Comparison of ENCODE assay signal across 27 cellular contexts in the genomic region with DNA sequence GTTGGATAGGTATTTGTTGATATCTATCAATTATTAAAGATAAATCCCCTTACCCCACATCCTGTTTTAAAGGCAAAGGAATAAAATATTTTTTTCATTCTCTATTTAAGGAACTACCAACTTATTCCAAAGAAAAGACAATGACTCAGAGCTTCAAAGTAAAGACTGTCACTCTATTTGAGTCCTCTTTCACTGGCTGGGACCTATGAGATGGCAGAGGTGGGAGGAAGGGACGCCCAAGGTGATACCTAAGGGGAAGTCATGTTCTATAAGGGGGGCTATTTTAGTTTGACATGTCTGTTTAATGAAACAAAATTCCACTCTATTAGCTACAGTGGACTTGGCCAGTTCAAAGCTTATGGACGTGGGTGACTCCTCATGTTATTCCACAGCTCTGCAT.
"Had no signal": no experiment of that assay in that cellular context is flagged by ENCODE, and none has a peak within 500 bp of the region (broad histone marks: within the 10 kb centered on the region; RNA-seq: fewer than 3 reads in every experiment).

No MANE protein-coding gene starts in this region.

- H3K27me3 ChIP-seq: brain microvascular endothelial cell, esophagus muscularis mucosa, foreskin keratinocyte, gastrocnemius medialis, heart left ventricle had no signal

- H3K36me3 Mint-ChIP-seq: activated naive CD8-positive, alpha-beta T cell had no signal

- H3K27ac Mint-ChIP-seq: activated CD8-positive, alpha-beta T cell treated with anti-CD3 and anti-CD28 coated beads for 36 hours; activated naive CD8-positive, alpha-beta T cell; activated T-helper 17 cell treated with anti-CD3 and anti-CD28 coated beads, Interleukin-2, amount 50 U/mL, for 72 hours; T-helper 17 cell; T-helper 2 cell treated with Interferon-gamma antibody and Interleukin-4, amounts not matched to agents 5 μg/mL and 100 μg/mL, for 36 hours had no signal

- H3K9me3 Mint-ChIP-seq: activated CD8-positive, alpha-beta T cell treated with anti-CD3 and anti-CD28 coated beads for 36 hours; activated T-cell treated with anti-CD3 and anti-CD28 coated beads, Interleukin-2, amount 50 U/mL, for 4 hours; activated T-helper 17 cell treated with anti-CD3 and anti-CD28 coated beads, Interleukin-2, amount 50 U/mL, for 72 hours; T-helper 2 cell treated with Interferon-gamma antibody and Interleukin-4, amounts not matched to agents 5 μg/mL and 100 μg/mL, for 36 hours had no signal

- H3K9me3 ChIP-seq: esophagus muscularis mucosa, gastrocnemius medialis, heart left ventricle had no signal

- H3K36me3 ChIP-seq: brain microvascular endothelial cell, gastrocnemius medialis had no signal

- H3K4me3 Mint-ChIP-seq: activated CD8-positive, alpha-beta T cell treated with anti-CD3 and anti-CD28 coated beads for 36 hours; activated naive CD8-positive, alpha-beta T cell; activated T-cell treated with anti-CD3 and anti-CD28 coated beads, Interleukin-2, amount 50 U/mL, for 4 hours; activated T-helper 17 cell treated with anti-CD3 and anti-CD28 coated beads, Interleukin-2, amount 50 U/mL, for 72 hours; T-helper 17 cell; T-helper 2 cell treated with Interferon-gamma antibody and Interleukin-4, amounts not matched to agents 5 μg/mL and 100 μg/mL, for 36 hours had no signal

- H3K27ac ChIP-seq: brain microvascular endothelial cell, esophagus muscularis mucosa, foreskin keratinocyte had no signal

- H3K4me3 ChIP-seq: esophagus muscularis mucosa, gastrocnemius medialis, heart left ventricle had no signal

- H3K4me1 ChIP-seq: foreskin keratinocyte had no signal

- DNase-seq: activated CD4-positive, alpha-beta T cell treated with anti-CD3 and anti-CD28 coated beads for 48 hours; activated CD4-positive, alpha-beta T cell treated with anti-CD3 and anti-CD28 coated beads, Interleukin-2, amount 50 U/mL, for 1 hour; activated CD4-positive, alpha-beta T cell treated with anti-CD3 and anti-CD28 coated beads, Interleukin-2, amount 50 U/mL, for 48 hours; activated CD8-positive, alpha-beta memory T cell treated with anti-CD3 and anti-CD28 coated beads for 24 hours; activated CD8-positive, alpha-beta T cell treated with anti-CD3 and anti-CD28 coated beads for 36 hours; activated effector memory CD4-positive, alpha-beta T cell treated with Interleukin-2 at 50 U/mL for 16 hours; activated gamma-delta T cell treated with Interleukin-2 at 50 U/mL for 16 hours; activated naive CD4-positive, alpha-beta T cell treated with anti-CD3 and anti-CD28 coated beads, Interleukin-2, amount 50 U/mL, for 16 hours; activated naive CD4-positive, alpha-beta T cell treated with Interleukin-2 at 50 U/mL for 16 hours; activated T-cell treated with anti-CD3 and anti-CD28 coated beads, Interleukin-2, amount 50 U/mL, for 4 hours; amniotic stem cell; brain microvascular endothelial cell; cortex of kidney; effector CD8-positive, alpha-beta T cell; erythroblast; foreskin keratinocyte; gastrocnemius medialis; glutamatergic neuron; SW 1271; T-helper 1 cell; T-helper 17 cell; T1000 had no signal

- ATAC-seq: activated CD8-positive, alpha-beta T cell treated with anti-CD3 and anti-CD28 coated beads for 36 hours; activated T-cell treated with anti-CD3 and anti-CD28 coated beads, Interleukin-2, amount 50 U/mL, for 4 hours; activated T-helper 17 cell treated with anti-CD3 and anti-CD28 coated beads, Interleukin-2, amount 50 U/mL, for 72 hours; foreskin keratinocyte; T-helper 17 cell had no signal

- H3K4me1 Mint-ChIP-seq: T-helper 17 cell had no signal
